Comparison of ENCODE assay signal across 22 cellular contexts in the genomic region with DNA sequence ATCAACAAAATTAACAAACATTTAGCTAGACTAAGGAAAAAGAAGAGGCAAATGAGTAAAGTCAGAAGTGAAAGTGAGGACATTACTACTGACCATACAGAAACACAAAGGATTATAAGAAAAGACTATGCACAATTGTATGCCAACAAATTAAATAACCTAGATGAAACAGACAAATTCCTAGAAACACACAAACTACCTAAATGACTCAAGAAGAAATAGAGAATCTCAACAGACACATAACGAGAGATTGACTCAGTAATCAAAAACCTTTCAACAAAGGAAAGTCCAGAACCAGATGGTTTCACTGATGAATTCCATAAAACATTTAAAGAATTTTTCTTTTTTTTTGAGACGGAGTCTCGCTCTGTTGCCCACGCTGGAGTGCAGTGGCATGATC. TPM values are rescaled to one million over a fixed set of nuclear protein-coding genes. Genes with fewer than 3 reads are reported as not detected.
DNase-seq lines count a peak whose midpoint lies in the region; FAIRE-seq and TF ChIP-seq lines count a peak whose summit lies in the region.
"Had no signal": no experiment of that assay in that cellular context is flagged by ENCODE, and none has a peak within 500 bp of the region (broad histone marks: within the 10 kb centered on the region; RNA-seq: fewer than 3 reads in every experiment).

No MANE protein-coding gene starts in this region.

- peaks cover 28 to 50% (median 37%) of the 10 kb centered on the region in 11 experiments for H3K9me3 ChIP-seq in BLaER1 treated with 17β-estradiol and CSF1 and Interleukin-3, amounts not matched to agents 10 nM and 100 nM (replicated peaks in 1 of 11)
- H3K9me3 ChIP-seq in effector memory CD4-positive, alpha-beta T cell (ENCODE audit: control insufficient read depth, low read length): no peaks in the 10 kb centered on the region
- no peaks in the 10 kb centered on the region for H3K9me3 ChIP-seq in vagina
- H3K9me3 ChIP-seq: Caco-2, SK-N-SH had no signal

- H4K20me1 ChIP-seq in BLaER1 treated with 17β-estradiol and CSF1 and Interleukin-3, amounts not matched to agents 10 nM and 100 nM: no peaks in the 10 kb centered on the region

- FAIRE-seq in GM18507 (lab: Jason Lieb, UNC): peak; percentile 80
- FAIRE-seq: HepG2, K562 had no signal

- intact Hi-C loops in vagina (cut with DNase I): no loop called here

- no peak overlapping the region for H3K4me3 ChIP-seq in BLaER1 treated with 17β-estradiol and CSF1 and Interleukin-3, amounts not matched to agents 10 nM and 100 nM
- no peak overlapping the region for H3K4me3 ChIP-seq in fibroblast of mammary gland (ENCODE audit: control insufficient read depth, low read depth, low read length)
- no peak overlapping the region for H3K4me3 ChIP-seq in effector memory CD4-positive, alpha-beta T cell (ENCODE audit: insufficient read depth, low read depth, low read length, poor library complexity, severe bottlenecking)
- H3K4me3 ChIP-seq in vagina: no peak overlapping the region
- H3K4me3 ChIP-seq: K562, MG63 had no signal

- peak overlapping the region in 6 of 11 experiments; percentile 20 to 58 (median 48); a peak in 5 of 22 replicates for H3K4me2 ChIP-seq in BLaER1 treated with 17β-estradiol and CSF1 and Interleukin-3, amounts not matched to agents 10 nM and 100 nM
- H3K4me2 ChIP-seq: SK-N-SH had no signal

- peaks cover 0 to 8% (median 0%) of the 10 kb centered on the region in 11 experiments; a peak in 5 of 22 replicates for H3K36me3 ChIP-seq in BLaER1 treated with 17β-estradiol and CSF1 and Interleukin-3, amounts not matched to agents 10 nM and 100 nM
- H3K36me3 ChIP-seq in effector memory CD4-positive, alpha-beta T cell (ENCODE audit: control insufficient read depth, insufficient read depth, low read length): no peaks in the 10 kb centered on the region
- no peaks in the 10 kb centered on the region for H3K36me3 ChIP-seq in vagina
- H3K36me3 ChIP-seq: MG63 had no signal

- no peaks in the 10 kb centered on the region for H3K27me3 ChIP-seq in BLaER1 treated with 17β-estradiol and CSF1 and Interleukin-3, amounts not matched to agents 10 nM and 100 nM
- peaks cover 5% of the 10 kb centered on the region for H3K27me3 ChIP-seq in effector memory CD4-positive, alpha-beta T cell (replicated peaks; ENCODE audit: control insufficient read depth, insufficient read depth, low read length, poor library complexity, severe bottlenecking)
- no peaks in the 10 kb centered on the region for H3K27me3 ChIP-seq in vagina
- H3K27me3 ChIP-seq: MG63 had no signal

- H3K27ac ChIP-seq in BLaER1 treated with 17β-estradiol and CSF1 and Interleukin-3, amounts not matched to agents 10 nM and 100 nM: no peak overlapping the region
- H3K27ac ChIP-seq in effector memory CD4-positive, alpha-beta T cell (ENCODE audit: insufficient read depth, low read length, poor library complexity, severe bottlenecking): no peak overlapping the region
- H3K27ac ChIP-seq in vagina: no peak overlapping the region
- H3K27ac ChIP-seq: RWPE1 had no signal

- no peak overlapping the region for H3K9ac ChIP-seq in BLaER1 treated with 17β-estradiol and CSF1 and Interleukin-3, amounts not matched to agents 10 nM and 100 nM
- H3K9ac ChIP-seq: SK-N-SH had no signal

- TF ChIP-seq POLR2A in vagina (IDR thresholded peaks at IDR 0.05): no peak

- H3K4me1 ChIP-seq in BLaER1 treated with 17β-estradiol and CSF1 and Interleukin-3, amounts not matched to agents 10 nM and 100 nM: peaks cover 26 to 41% (median 35%) of the 10 kb centered on the region in 10 experiments
- no peaks in the 10 kb centered on the region for H3K4me1 ChIP-seq in effector memory CD4-positive, alpha-beta T cell (ENCODE audit: control insufficient read depth, insufficient read depth, low read length, poor library complexity, severe bottlenecking)
- H3K4me1 ChIP-seq in vagina: no peaks in the 10 kb centered on the region

- TF ChIP-seq CTCF in fibroblast of mammary gland (conservative IDR thresholded peaks at IDR 0.05; ENCODE audit: control insufficient read depth, insufficient read depth, low read depth, low read length) (no peak), vagina (IDR thresholded peaks at IDR 0.05) (no peak)

- DNase-seq in GM18507 (ENCODE audit: extremely low spot score, insufficient read length, low read depth) (no peak), MV-4-11 (lab: John Stamatoyannopoulos, UW) (peak; percentile 22), fibroblast of mammary gland (ENCODE audit: low read depth) (peak; percentile 7), CD1c-positive myeloid dendritic cell (ENCODE audit: extremely low spot score) (no peak), vagina (ENCODE audit: extremely low spot score in 2 of 2) (no peak)
- no peak for DNase-seq in effector memory CD4-positive, alpha-beta T cell
- DNase-seq: Caco-2; CD4-positive, alpha-beta memory T cell; DND-41; H9; MG63; NCI-H1048; NCI-H1436; NCI-H1930; NCI-H2227 treated with DMSO at 0.1 percent for 48 hours; NCI-H510A; SHP77 treated with DMSO at 0.1 percent for 48 hours; SK-N-SH had no signal

RNA-seq across cellular contexts. Expression of a gene that starts 35.7 kb away (rescaled TPM):
- 0.25 TPM for total RNA-seq in vagina

RNA-seq across cellular contexts. Expression of a gene that starts 47.2 kb away (rescaled TPM):
- 7.9 TPM for total RNA-seq in vagina

Comparison
In these comparisons a context has a peak if more than half of its experiments do, and no peak if none do; other contexts are left out.
1. DNase-seq: peak in MV-4-11 (single experiment) and fibroblast of mammary gland (single experiment); none in GM18507 (single experiment), CD1c-positive myeloid dendritic cell (single experiment), effector memory CD4-positive, alpha-beta T cell (0 of 3) and vagina (0 of 2).